1 cellular context compared by ENCODE assay signal in the genomic region with DNA sequence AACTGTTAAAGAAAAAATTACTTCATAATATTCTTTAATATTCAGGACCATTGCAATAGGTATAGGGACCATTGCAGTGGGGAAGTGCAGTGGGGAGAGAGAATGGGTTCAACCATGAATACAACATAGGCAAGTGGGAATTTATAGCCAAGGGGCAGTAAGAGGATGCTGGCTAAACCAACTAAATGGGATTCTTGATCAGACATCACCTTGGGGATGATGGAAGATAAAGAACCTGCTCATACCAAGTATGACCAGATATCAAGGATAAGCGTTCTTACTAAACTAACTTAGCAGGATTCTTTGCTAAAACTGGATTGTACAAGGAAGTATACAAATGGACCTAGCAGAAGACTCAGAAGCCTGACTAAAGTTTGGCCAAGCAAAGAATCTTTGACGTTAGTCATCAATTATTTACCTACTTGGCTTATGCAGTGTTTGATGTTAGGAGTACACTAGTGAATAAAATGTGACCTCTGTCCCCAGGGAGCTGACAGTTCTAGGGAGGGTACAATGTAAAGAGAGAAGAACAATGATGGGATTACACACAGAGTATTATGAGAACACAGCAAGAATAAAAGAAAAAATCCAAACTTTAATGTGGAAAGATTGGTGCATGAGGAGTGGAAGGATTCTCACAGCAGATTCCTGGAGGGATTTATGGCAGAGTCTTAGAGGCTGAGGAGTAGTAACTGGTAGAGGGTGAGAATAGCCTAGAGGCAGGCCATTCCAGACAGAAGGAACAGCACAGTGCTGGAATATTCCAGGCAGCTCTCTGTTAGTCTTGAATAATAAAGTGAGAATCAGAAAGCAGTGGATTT.
TF ChIP-seq lines count a peak whose summit lies in the region.

No MANE protein-coding gene starts in this region.

TF ChIP-seq in HepG2, 621 proteins besides CTCF, POLR2A, EP300 and RAD21 (continued from another document and continues in another):
- TF ChIP-seq, protein P1, sequence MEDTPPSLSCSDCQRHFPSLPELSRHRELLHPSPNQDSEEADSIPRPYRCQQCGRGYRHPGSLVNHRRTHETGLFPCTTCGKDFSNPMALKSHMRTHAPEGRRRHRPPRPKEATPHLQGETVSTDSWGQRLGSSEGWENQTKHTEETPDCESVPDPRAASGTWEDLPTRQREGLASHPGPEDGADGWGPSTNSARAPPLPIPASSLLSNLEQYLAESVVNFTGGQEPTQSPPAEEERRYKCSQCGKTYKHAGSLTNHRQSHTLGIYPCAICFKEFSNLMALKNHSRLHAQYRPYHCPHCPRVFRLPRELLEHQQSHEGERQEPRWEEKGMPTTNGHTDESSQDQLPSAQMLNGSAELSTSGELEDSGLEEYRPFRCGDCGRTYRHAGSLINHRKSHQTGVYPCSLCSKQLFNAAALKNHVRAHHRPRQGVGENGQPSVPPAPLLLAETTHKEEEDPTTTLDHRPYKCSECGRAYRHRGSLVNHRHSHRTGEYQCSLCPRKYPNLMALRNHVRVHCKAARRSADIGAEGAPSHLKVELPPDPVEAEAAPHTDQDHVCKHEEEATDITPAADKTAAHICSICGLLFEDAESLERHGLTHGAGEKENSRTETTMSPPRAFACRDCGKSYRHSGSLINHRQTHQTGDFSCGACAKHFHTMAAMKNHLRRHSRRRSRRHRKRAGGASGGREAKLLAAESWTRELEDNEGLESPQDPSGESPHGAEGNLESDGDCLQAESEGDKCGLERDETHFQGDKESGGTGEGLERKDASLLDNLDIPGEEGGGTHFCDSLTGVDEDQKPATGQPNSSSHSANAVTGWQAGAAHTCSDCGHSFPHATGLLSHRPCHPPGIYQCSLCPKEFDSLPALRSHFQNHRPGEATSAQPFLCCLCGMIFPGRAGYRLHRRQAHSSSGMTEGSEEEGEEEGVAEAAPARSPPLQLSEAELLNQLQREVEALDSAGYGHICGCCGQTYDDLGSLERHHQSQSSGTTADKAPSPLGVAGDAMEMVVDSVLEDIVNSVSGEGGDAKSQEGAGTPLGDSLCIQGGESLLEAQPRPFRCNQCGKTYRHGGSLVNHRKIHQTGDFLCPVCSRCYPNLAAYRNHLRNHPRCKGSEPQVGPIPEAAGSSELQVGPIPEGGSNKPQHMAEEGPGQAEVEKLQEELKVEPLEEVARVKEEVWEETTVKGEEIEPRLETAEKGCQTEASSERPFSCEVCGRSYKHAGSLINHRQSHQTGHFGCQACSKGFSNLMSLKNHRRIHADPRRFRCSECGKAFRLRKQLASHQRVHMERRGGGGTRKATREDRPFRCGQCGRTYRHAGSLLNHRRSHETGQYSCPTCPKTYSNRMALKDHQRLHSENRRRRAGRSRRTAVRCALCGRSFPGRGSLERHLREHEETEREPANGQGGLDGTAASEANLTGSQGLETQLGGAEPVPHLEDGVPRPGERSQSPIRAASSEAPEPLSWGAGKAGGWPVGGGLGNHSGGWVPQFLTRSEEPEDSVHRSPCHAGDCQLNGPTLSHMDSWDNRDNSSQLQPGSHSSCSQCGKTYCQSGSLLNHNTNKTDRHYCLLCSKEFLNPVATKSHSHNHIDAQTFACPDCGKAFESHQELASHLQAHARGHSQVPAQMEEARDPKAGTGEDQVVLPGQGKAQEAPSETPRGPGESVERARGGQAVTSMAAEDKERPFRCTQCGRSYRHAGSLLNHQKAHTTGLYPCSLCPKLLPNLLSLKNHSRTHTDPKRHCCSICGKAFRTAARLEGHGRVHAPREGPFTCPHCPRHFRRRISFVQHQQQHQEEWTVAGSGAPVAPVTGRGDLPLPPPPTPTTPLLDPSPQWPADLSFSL (CRISPR knock-in tag; IDR thresholded peaks at IDR 0.05) = no peak
- TF ChIP-seq KLF9 (CRISPR knock-in tag; IDR thresholded peaks at IDR 0.05; ENCODE audit: low read depth) (no peak), ZNF331 (CRISPR knock-in tag; IDR thresholded peaks at IDR 0.05) (0 out of 2 replicates have a peak, but pooled peaks have one; percentile 14), SRY (CRISPR knock-in tag; IDR thresholded peaks at IDR 0.05) (no peak), PRMT3 (CRISPR knock-in tag; IDR thresholded peaks at IDR 0.05; ENCODE audit: borderline replicate concordance, low read depth) (no peak), ZNF12 (CRISPR knock-in tag; IDR thresholded peaks at IDR 0.05) (no peak), CENPT (CRISPR knock-in tag; IDR thresholded peaks at IDR 0.05; ENCODE audit: low read depth) (no peak), ZBTB21 (CRISPR knock-in tag; IDR thresholded peaks at IDR 0.05) (no peak), HNRNPL (IDR thresholded peaks at IDR 0.05; ENCODE audit: low read depth, low read length) (no peak), RBFOX2 (IDR thresholded peaks at IDR 0.05; ENCODE audit: low read depth, low read length) (0 out of 2 replicates have a peak, but pooled peaks have one; percentile 6), GATAD2A (CRISPR knock-in tag; IDR thresholded peaks at IDR 0.05) (peak; percentile 89), AKAP8 (CRISPR knock-in tag; IDR thresholded peaks at IDR 0.05) (no peak), ZZZ3 (CRISPR knock-in tag; IDR thresholded peaks at IDR 0.05; ENCODE audit: borderline replicate concordance) (no peak), RARA (CRISPR knock-in tag; IDR thresholded peaks at IDR 0.05) (peak; percentile 68), FOXC1 (CRISPR knock-in tag; IDR thresholded peaks at IDR 0.05; ENCODE audit: borderline replicate concordance) (no peak), ARNT2 (CRISPR knock-in tag; IDR thresholded peaks at IDR 0.05; ENCODE audit: low read depth) (no peak), CC2D1A (CRISPR knock-in tag; IDR thresholded peaks at IDR 0.05) (no peak), JARID2 (CRISPR knock-in tag; IDR thresholded peaks at IDR 0.05; ENCODE audit: insufficient replicate concordance) (no peak), MTF1 (CRISPR knock-in tag; IDR thresholded peaks at IDR 0.05) (no peak)
- TF ChIP-seq, protein P2, sequence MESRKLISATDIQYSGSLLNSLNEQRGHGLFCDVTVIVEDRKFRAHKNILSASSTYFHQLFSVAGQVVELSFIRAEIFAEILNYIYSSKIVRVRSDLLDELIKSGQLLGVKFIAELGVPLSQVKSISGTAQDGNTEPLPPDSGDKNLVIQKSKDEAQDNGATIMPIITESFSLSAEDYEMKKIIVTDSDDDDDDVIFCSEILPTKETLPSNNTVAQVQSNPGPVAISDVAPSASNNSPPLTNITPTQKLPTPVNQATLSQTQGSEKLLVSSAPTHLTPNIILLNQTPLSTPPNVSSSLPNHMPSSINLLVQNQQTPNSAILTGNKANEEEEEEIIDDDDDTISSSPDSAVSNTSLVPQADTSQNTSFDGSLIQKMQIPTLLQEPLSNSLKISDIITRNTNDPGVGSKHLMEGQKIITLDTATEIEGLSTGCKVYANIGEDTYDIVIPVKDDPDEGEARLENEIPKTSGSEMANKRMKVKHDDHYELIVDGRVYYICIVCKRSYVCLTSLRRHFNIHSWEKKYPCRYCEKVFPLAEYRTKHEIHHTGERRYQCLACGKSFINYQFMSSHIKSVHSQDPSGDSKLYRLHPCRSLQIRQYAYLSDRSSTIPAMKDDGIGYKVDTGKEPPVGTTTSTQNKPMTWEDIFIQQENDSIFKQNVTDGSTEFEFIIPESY (CRISPR knock-in tag; IDR thresholded peaks at IDR 0.05) = no peak
- TF ChIP-seq, protein P3, sequence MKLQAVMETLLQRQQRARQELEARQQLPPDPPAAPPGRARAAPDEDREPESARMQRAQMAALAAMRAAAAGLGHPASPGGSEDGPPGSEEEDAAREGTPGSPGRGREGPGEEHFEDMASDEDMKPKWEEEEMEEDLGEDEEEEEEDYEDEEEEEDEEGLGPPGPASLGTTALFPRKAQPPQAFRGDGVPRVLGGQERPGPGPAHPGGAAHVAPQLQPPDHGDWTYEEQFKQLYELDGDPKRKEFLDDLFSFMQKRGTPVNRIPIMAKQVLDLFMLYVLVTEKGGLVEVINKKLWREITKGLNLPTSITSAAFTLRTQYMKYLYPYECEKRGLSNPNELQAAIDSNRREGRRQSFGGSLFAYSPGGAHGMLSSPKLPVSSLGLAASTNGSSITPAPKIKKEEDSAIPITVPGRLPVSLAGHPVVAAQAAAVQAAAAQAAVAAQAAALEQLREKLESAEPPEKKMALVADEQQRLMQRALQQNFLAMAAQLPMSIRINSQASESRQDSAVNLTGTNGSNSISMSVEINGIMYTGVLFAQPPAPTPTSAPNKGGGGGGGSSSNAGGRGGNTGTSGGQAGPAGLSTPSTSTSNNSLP (IDR thresholded peaks at IDR 0.05; ENCODE audit: low read depth, low read length) = peak; percentile 96
- TF ChIP-seq, protein P4, sequence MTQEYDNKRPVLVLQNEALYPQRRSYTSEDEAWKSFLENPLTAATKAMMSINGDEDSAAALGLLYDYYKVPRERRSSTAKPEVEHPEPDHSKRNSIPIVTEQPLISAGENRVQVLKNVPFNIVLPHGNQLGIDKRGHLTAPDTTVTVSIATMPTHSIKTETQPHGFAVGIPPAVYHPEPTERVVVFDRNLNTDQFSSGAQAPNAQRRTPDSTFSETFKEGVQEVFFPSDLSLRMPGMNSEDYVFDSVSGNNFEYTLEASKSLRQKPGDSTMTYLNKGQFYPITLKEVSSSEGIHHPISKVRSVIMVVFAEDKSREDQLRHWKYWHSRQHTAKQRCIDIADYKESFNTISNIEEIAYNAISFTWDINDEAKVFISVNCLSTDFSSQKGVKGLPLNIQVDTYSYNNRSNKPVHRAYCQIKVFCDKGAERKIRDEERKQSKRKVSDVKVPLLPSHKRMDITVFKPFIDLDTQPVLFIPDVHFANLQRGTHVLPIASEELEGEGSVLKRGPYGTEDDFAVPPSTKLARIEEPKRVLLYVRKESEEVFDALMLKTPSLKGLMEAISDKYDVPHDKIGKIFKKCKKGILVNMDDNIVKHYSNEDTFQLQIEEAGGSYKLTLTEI (CRISPR knock-in tag; conservative IDR thresholded peaks at IDR 0.05) = no peak
- TF ChIP-seq, protein P5, sequence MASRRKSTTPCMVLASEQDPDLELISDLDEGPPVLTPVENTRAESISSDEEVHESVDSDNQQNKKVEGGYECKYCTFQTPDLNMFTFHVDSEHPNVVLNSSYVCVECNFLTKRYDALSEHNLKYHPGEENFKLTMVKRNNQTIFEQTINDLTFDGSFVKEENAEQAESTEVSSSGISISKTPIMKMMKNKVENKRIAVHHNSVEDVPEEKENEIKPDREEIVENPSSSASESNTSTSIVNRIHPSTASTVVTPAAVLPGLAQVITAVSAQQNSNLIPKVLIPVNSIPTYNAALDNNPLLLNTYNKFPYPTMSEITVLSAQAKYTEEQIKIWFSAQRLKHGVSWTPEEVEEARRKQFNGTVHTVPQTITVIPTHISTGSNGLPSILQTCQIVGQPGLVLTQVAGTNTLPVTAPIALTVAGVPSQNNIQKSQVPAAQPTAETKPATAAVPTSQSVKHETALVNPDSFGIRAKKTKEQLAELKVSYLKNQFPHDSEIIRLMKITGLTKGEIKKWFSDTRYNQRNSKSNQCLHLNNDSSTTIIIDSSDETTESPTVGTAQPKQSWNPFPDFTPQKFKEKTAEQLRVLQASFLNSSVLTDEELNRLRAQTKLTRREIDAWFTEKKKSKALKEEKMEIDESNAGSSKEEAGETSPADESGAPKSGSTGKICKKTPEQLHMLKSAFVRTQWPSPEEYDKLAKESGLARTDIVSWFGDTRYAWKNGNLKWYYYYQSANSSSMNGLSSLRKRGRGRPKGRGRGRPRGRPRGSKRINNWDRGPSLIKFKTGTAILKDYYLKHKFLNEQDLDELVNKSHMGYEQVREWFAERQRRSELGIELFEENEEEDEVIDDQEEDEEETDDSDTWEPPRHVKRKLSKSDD (CRISPR knock-in tag; IDR thresholded peaks at IDR 0.05; ENCODE audit: low read depth) = no peak
- TF ChIP-seq, protein P6, sequence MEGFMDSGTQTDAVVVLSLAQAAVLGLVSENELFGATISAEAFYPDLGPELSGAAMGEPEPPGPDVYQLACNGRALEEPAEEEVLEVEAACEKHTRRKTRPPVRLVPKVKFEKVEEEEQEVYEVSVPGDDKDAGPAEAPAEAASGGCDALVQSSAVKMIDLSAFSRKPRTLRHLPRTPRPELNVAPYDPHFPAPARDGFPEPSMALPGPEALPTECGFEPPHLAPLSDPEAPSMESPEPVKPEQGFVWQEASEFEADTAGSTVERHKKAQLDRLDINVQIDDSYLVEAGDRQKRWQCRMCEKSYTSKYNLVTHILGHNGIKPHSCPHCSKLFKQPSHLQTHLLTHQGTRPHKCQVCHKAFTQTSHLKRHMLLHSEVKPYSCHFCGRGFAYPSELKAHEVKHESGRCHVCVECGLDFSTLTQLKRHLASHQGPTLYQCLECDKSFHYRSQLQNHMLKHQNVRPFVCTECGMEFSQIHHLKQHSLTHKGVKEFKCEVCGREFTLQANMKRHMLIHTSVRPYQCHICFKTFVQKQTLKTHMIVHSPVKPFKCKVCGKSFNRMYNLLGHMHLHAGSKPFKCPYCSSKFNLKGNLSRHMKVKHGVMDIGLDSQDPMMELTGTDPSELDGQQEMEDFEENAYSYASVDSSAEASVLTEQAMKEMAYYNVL (CRISPR knock-in tag; IDR thresholded peaks at IDR 0.05; ENCODE audit: borderline replicate concordance) = no peak
- TF ChIP-seq, protein P7, sequence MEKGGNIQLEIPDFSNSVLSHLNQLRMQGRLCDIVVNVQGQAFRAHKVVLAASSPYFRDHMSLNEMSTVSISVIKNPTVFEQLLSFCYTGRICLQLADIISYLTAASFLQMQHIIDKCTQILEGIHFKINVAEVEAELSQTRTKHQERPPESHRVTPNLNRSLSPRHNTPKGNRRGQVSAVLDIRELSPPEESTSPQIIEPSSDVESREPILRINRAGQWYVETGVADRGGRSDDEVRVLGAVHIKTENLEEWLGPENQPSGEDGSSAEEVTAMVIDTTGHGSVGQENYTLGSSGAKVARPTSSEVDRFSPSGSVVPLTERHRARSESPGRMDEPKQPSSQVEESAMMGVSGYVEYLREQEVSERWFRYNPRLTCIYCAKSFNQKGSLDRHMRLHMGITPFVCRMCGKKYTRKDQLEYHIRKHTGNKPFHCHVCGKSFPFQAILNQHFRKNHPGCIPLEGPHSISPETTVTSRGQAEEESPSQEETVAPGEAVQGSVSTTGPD (CRISPR knock-in tag; IDR thresholded peaks at IDR 0.05) = no peak
- TF ChIP-seq, protein P8, sequence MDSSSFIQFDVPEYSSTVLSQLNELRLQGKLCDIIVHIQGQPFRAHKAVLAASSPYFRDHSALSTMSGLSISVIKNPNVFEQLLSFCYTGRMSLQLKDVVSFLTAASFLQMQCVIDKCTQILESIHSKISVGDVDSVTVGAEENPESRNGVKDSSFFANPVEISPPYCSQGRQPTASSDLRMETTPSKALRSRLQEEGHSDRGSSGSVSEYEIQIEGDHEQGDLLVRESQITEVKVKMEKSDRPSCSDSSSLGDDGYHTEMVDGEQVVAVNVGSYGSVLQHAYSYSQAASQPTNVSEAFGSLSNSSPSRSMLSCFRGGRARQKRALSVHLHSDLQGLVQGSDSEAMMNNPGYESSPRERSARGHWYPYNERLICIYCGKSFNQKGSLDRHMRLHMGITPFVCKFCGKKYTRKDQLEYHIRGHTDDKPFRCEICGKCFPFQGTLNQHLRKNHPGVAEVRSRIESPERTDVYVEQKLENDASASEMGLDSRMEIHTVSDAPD (CRISPR knock-in tag; IDR thresholded peaks at IDR 0.05) = no peak
- TF ChIP-seq, protein P9, sequence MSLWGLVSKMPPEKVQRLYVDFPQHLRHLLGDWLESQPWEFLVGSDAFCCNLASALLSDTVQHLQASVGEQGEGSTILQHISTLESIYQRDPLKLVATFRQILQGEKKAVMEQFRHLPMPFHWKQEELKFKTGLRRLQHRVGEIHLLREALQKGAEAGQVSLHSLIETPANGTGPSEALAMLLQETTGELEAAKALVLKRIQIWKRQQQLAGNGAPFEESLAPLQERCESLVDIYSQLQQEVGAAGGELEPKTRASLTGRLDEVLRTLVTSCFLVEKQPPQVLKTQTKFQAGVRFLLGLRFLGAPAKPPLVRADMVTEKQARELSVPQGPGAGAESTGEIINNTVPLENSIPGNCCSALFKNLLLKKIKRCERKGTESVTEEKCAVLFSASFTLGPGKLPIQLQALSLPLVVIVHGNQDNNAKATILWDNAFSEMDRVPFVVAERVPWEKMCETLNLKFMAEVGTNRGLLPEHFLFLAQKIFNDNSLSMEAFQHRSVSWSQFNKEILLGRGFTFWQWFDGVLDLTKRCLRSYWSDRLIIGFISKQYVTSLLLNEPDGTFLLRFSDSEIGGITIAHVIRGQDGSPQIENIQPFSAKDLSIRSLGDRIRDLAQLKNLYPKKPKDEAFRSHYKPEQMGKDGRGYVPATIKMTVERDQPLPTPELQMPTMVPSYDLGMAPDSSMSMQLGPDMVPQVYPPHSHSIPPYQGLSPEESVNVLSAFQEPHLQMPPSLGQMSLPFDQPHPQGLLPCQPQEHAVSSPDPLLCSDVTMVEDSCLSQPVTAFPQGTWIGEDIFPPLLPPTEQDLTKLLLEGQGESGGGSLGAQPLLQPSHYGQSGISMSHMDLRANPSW (CRISPR knock-in tag; IDR thresholded peaks at IDR 0.05; ENCODE audit: borderline replicate concordance) = no peak
